1 cellular context compared by ENCODE assay signal in the genomic region with DNA sequence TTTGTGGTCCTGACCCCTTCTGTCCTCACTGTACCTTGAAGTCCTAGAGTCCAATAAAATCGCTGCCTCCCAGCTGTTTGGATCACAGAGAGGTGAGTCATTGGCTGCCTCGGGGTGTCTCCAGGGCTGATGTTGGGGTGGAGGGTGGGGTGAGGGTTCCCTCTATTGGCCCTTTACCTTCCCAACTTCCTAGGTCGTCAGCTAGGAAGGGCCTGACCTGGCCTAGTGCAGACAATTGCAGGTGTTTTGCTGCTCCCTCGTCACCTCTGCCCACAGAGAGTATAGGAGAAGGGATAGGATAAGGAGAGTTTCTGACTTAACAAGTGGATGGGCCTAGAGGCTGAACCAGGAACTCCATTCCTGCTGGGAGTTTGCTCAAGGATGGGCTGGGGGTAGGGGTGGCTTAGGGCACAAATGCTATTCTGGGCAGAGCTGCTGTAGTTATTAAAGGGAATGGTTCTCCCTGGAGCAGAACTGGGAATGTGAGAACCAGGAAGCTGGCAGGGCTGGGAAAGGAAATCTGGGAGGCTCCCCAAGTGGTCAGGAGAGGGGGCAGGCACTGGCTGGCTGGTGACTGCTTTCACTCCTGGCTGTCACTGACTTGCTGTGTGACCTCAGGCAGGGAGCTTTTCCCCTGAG.
TF ChIP-seq lines count a peak whose summit lies in the region.

No MANE protein-coding gene starts in this region.

TF ChIP-seq in HepG2, 621 proteins besides CTCF, POLR2A, EP300 and RAD21 (continued from another document and continues in another):
- no peak for TF ChIP-seq GLI4 (CRISPR knock-in tag; IDR thresholded peaks at IDR 0.05; ENCODE audit: borderline replicate concordance)
- TF ChIP-seq ZBTB38 (CRISPR knock-in tag; IDR thresholded peaks at IDR 0.05) = peak; percentile 57; the same call in 1 of the 2 replicates
- TF ChIP-seq ZFYVE20 (CRISPR knock-in tag; IDR thresholded peaks at IDR 0.05; ENCODE audit: borderline replicate concordance, low read depth) = no peak
- 0 out of 2 replicates have a peak, but pooled peaks have one; percentile 8 for TF ChIP-seq ETV5 (CRISPR knock-in tag; IDR thresholded peaks at IDR 0.05; ENCODE audit: borderline replicate concordance)
- TF ChIP-seq ZNF292 (CRISPR knock-in tag; IDR thresholded peaks at IDR 0.05; ENCODE audit: borderline replicate concordance, low read depth) = no peak; the same call in 1 of the 2 replicates
- TF ChIP-seq, protein P1, sequence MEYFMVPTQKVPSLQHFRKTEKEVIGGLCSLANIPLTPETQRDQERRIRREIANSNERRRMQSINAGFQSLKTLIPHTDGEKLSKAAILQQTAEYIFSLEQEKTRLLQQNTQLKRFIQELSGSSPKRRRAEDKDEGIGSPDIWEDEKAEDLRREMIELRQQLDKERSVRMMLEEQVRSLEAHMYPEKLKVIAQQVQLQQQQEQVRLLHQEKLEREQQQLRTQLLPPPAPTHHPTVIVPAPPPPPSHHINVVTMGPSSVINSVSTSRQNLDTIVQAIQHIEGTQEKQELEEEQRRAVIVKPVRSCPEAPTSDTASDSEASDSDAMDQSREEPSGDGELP (IDR thresholded peaks at IDR 0.05; ENCODE audit: borderline replicate concordance, low read depth) = peak; percentile 90
- no peak; the same call in 1 of the 2 replicates for TF ChIP-seq MED1 (CRISPR knock-in tag; IDR thresholded peaks at IDR 0.05)
- TF ChIP-seq ZNF333 (CRISPR knock-in tag; IDR thresholded peaks at IDR 0.05; ENCODE audit: borderline replicate concordance) = no peak
- TF ChIP-seq, protein P2, sequence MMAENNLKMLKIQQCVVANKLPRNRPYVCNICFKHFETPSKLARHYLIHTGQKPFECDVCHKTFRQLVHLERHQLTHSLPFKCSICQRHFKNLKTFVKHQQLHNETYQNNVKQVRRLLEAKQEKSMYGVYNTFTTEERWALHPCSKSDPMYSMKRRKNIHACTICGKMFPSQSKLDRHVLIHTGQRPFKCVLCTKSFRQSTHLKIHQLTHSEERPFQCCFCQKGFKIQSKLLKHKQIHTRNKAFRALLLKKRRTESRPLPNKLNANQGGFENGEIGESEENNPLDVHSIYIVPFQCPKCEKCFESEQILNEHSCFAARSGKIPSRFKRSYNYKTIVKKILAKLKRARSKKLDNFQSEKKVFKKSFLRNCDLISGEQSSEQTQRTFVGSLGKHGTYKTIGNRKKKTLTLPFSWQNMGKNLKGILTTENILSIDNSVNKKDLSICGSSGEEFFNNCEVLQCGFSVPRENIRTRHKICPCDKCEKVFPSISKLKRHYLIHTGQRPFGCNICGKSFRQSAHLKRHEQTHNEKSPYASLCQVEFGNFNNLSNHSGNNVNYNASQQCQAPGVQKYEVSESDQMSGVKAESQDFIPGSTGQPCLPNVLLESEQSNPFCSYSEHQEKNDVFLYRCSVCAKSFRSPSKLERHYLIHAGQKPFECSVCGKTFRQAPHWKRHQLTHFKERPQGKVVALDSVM (CRISPR knock-in tag; IDR thresholded peaks at IDR 0.05) = no peak
- TF ChIP-seq PPARG (CRISPR knock-in tag; conservative IDR thresholded peaks at IDR 0.05) = no peak
- TF ChIP-seq, protein P3, sequence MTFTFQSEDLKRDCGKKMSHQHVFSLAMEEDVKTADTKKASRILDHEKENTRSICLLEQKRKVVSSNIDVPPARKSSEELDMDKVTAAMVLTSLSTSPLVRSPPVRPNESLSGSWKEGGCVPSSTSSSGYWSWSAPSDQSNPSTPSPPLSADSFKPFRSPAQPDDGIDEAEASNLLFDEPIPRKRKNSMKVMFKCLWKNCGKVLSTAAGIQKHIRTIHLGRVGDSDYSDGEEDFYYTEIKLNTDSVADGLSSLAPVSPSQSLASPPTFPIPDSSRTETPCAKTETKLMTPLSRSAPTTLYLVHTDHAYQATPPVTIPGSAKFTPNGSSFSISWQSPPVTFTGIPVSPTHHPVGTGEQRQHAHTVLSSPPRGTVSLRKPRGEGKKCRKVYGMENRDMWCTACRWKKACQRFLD (CRISPR knock-in tag; IDR thresholded peaks at IDR 0.05; ENCODE audit: borderline replicate concordance) = 0 out of 2 replicates have a peak, but pooled peaks have one; percentile 37
- 0 out of 2 replicates have a peak, but pooled peaks have one; percentile 9 for TF ChIP-seq ZNF567 (CRISPR knock-in tag; IDR thresholded peaks at IDR 0.05; ENCODE audit: borderline replicate concordance)
- TF ChIP-seq GTF3A (CRISPR knock-in tag; conservative IDR thresholded peaks at IDR 0.05) = 0 out of 2 replicates have a peak, but pooled peaks have one; percentile 8
- TF ChIP-seq KDM3A (CRISPR knock-in tag; IDR thresholded peaks at IDR 0.05; ENCODE audit: low read depth) = 0 out of 2 replicates have a peak, but pooled peaks have one; percentile 26
- TF ChIP-seq, protein P4, sequence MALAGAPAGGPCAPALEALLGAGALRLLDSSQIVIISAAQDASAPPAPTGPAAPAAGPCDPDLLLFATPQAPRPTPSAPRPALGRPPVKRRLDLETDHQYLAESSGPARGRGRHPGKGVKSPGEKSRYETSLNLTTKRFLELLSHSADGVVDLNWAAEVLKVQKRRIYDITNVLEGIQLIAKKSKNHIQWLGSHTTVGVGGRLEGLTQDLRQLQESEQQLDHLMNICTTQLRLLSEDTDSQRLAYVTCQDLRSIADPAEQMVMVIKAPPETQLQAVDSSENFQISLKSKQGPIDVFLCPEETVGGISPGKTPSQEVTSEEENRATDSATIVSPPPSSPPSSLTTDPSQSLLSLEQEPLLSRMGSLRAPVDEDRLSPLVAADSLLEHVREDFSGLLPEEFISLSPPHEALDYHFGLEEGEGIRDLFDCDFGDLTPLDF (CRISPR knock-in tag; IDR thresholded peaks at IDR 0.05) = 0 out of 2 replicates have a peak, but pooled peaks have one; percentile 21
- TF ChIP-seq ZFY (CRISPR knock-in tag; IDR thresholded peaks at IDR 0.05) = peak; percentile 55
- peak; percentile 7; the same call in 1 of the 2 replicates for TF ChIP-seq PHF21A (CRISPR knock-in tag; IDR thresholded peaks at IDR 0.05)
- TF ChIP-seq MAFG (CRISPR knock-in tag; IDR thresholded peaks at IDR 0.05) = no peak
- peak; percentile 89; the same call in 1 of the 2 replicates for TF ChIP-seq EED (CRISPR knock-in tag; IDR thresholded peaks at IDR 0.05)
- 0 out of 2 replicates have a peak, but pooled peaks have one; percentile 26 for TF ChIP-seq KMT2A (CRISPR knock-in tag; IDR thresholded peaks at IDR 0.05)
- TF ChIP-seq ZNF3 (CRISPR knock-in tag; IDR thresholded peaks at IDR 0.05) = no peak
- TF ChIP-seq ZNF549 (CRISPR knock-in tag; IDR thresholded peaks at IDR 0.05) = no peak
- no peak for TF ChIP-seq CBFB (CRISPR knock-in tag; IDR thresholded peaks at IDR 0.05)
- TF ChIP-seq SOX13 (IDR thresholded peaks at IDR 0.05) = no peak
- no peak for TF ChIP-seq SOX13 (CRISPR knock-in tag; conservative IDR thresholded peaks at IDR 0.05 in 1 of 2, IDR thresholded peaks at IDR 0.05 in 1 of 2)
- peak; percentile 8; the same call in 1 of the 2 replicates for TF ChIP-seq NCOA2 (CRISPR knock-in tag; IDR thresholded peaks at IDR 0.05)
- no peak for TF ChIP-seq NFE2L2 (IDR thresholded peaks at IDR 0.05; ENCODE audit: low read length)
- peak; percentile 98 for TF ChIP-seq ZNF768 (CRISPR knock-in tag; IDR thresholded peaks at IDR 0.05)
- TF ChIP-seq HOXA9 (CRISPR knock-in tag; IDR thresholded peaks at IDR 0.05; ENCODE audit: borderline replicate concordance) = no peak
- TF ChIP-seq SCMH1 (CRISPR knock-in tag; IDR thresholded peaks at IDR 0.05; ENCODE audit: borderline replicate concordance) = no peak
- 0 out of 2 replicates have a peak, but pooled peaks have one; percentile 40 for TF ChIP-seq ZNF614 (CRISPR knock-in tag; IDR thresholded peaks at IDR 0.05; ENCODE audit: borderline replicate concordance)
- no peak for TF ChIP-seq ZNF879 (CRISPR knock-in tag; IDR thresholded peaks at IDR 0.05)
- peak; percentile 16; the same call in 1 of the 2 replicates for TF ChIP-seq ZBTB39 (CRISPR knock-in tag; IDR thresholded peaks at IDR 0.05)
- TF ChIP-seq GPBP1L1 (CRISPR knock-in tag; IDR thresholded peaks at IDR 0.05) = no peak
- peak; percentile 3; the same call in 1 of the 2 replicates for TF ChIP-seq ZNF557 (CRISPR knock-in tag; IDR thresholded peaks at IDR 0.05)
- TF ChIP-seq MTA1 (CRISPR knock-in tag; IDR thresholded peaks at IDR 0.05; ENCODE audit: borderline replicate concordance) = peak; percentile 45; the same call in 1 of the 2 replicates
- TF ChIP-seq KDM4B (CRISPR knock-in tag; IDR thresholded peaks at IDR 0.05) = no peak
- TF ChIP-seq KDM6A (CRISPR knock-in tag; IDR thresholded peaks at IDR 0.05; ENCODE audit: low read depth) = no peak
- TF ChIP-seq SIX1 (CRISPR knock-in tag; IDR thresholded peaks at IDR 0.05; ENCODE audit: borderline replicate concordance) = no peak
- TF ChIP-seq BRCA1 (CRISPR knock-in tag; IDR thresholded peaks at IDR 0.05) = peak; percentile 28; the same call in 1 of the 2 replicates
- peak; percentile 17 for TF ChIP-seq PCBP2 (optimal IDR thresholded peaks at IDR 0.05; ENCODE audit: low read depth, low read length, poor library complexity, severe bottlenecking)
- peak; percentile 22; the same call in 1 of the 2 replicates for TF ChIP-seq ZNF691 (CRISPR knock-in tag; IDR thresholded peaks at IDR 0.05; ENCODE audit: borderline replicate concordance, low read depth)
- TF ChIP-seq SRSF9 (IDR thresholded peaks at IDR 0.05; ENCODE audit: borderline replicate concordance, insufficient read depth, low read depth, low read length, poor library complexity, severe bottlenecking) = no peak
- no peak for TF ChIP-seq ZNF572 (CRISPR knock-in tag; IDR thresholded peaks at IDR 0.05)
- no peak for TF ChIP-seq ZNF414 (CRISPR knock-in tag; IDR thresholded peaks at IDR 0.05)
- TF ChIP-seq, protein P5, sequence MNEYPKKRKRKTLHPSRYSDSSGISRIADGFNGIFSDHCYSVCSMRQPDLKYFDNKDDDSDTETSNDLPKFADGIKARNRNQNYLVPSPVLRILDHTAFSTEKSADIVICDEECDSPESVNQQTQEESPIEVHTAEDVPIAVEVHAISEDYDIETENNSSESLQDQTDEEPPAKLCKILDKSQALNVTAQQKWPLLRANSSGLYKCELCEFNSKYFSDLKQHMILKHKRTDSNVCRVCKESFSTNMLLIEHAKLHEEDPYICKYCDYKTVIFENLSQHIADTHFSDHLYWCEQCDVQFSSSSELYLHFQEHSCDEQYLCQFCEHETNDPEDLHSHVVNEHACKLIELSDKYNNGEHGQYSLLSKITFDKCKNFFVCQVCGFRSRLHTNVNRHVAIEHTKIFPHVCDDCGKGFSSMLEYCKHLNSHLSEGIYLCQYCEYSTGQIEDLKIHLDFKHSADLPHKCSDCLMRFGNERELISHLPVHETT (CRISPR knock-in tag; conservative IDR thresholded peaks at IDR 0.05) = 0 out of 2 replicates have a peak, but pooled peaks have one; percentile 63
- 0 out of 2 replicates have a peak, but pooled peaks have one; percentile 8 for TF ChIP-seq PRDM10 (CRISPR knock-in tag; IDR thresholded peaks at IDR 0.05; ENCODE audit: low read depth)
